In genomic region chr5:151092750-151093149, GRCh38 we compare ENCODE assay signal across 8 cellular contexts. TPM values are rescaled to one million over a fixed set of nuclear protein-coding genes. Genes with fewer than 3 reads are reported as not detected.
DNase-seq lines count a peak whose midpoint lies in the region; ATAC-seq and TF ChIP-seq lines count a peak whose summit lies in the region.
"Had no signal": no experiment of that assay in that cellular context is flagged by ENCODE, and none has a peak within 500 bp of the region (broad histone marks: within the 10 kb centered on the region; RNA-seq: fewer than 3 reads in every experiment).

No MANE protein-coding gene starts in this region.

- peak in 1 of 2 donors; percentile 10 for ATAC-seq in stimulated activated naive B cell treated with anti-CD40 and anti-IgM and Interleukin-4, amounts not matched to agents 10 μg/mL and 1 μg/mL and 100 μg/mL, for 72 hours (replicated peaks)
- ATAC-seq in HG02973 (IDR thresholded peaks at IDR 0.05; ENCODE audit: unreplicated experiment) = no peak
- no peak for ATAC-seq in aorta (ENCODE audit: low FRiP score)

- no peak for TF ChIP-seq CTCF in HL-60 (IDR thresholded peaks at IDR 0.05; ENCODE audit: insufficient read depth, low read length)

- H3K4me1 Mint-ChIP-seq in stimulated activated naive B cell treated with anti-CD40 and anti-IgM and Interleukin-4, amounts not matched to agents 10 μg/mL and 1 μg/mL and 100 μg/mL, for 72 hours = peaks cover 62 to 81% of the 10 kb centered on the region in 2 donors

- H3K4me1 ChIP-seq in SJCRH30 (peaks cover 50% of the 10 kb centered on the region), aorta (ENCODE audit: control insufficient read depth in 1 of 2, insufficient read depth in 2 of 2, low read length in 2 of 2) (no peaks in the 10 kb centered on the region)

- H3K27me3 ChIP-seq in HL-60 (ENCODE audit: insufficient read depth, poor library complexity, severe bottlenecking) (no peaks in the 10 kb centered on the region), SJCRH30 (no peaks in the 10 kb centered on the region), aorta (ENCODE audit: control insufficient read depth in 1 of 2, insufficient read depth in 2 of 2, low read length in 1 of 2) (no peaks in the 10 kb centered on the region)

- H3K4me3 ChIP-seq in HL-60 (replicated peaks; ENCODE audit: insufficient read depth, low read length) = no peak overlapping the region
- H3K4me3 ChIP-seq in SJCRH30 = no peak overlapping the region
- H3K4me3 ChIP-seq in aorta (ENCODE audit: low read length in 2 of 2) = no peak overlapping the region

- H3K9me3 ChIP-seq in SJCRH30 (replicated peaks) (no peaks in the 10 kb centered on the region), aorta (ENCODE audit: control insufficient read depth, low read length) (no peaks in the 10 kb centered on the region)

- peak overlapping the region; percentile 98 for H3K27ac Mint-ChIP-seq in stimulated activated naive B cell treated with anti-CD40 and anti-IgM and Interleukin-4, amounts not matched to agents 10 μg/mL and 1 μg/mL and 100 μg/mL, for 72 hours

- H3K27ac ChIP-seq in HL-60 (replicated peaks) (peak overlapping the region; percentile 54), SJCRH30 (peak overlapping the region; percentile 44), aorta (ENCODE audit: low read depth in 1 of 2, low read length in 2 of 2) (no peak overlapping the region)

- H3K9me3 Mint-ChIP-seq in stimulated activated naive B cell treated with anti-CD40 and anti-IgM and Interleukin-4, amounts not matched to agents 10 μg/mL and 1 μg/mL and 100 μg/mL, for 72 hours = no peaks in the 10 kb centered on the region

- no peaks in the 10 kb centered on the region for H3K27me3 Mint-ChIP-seq in stimulated activated naive B cell treated with anti-CD40 and anti-IgM and Interleukin-4, amounts not matched to agents 10 μg/mL and 1 μg/mL and 100 μg/mL, for 72 hours

- 64 to 74% methylated on average over 1 of the region's 1 CpG for WGBS in aorta, 2 donors

- DNase-seq in HL-60 (ENCODE audit: low read depth in 1 of 2, low spot score in 1 of 2) (peak; percentile 87 to 95), SJCRH30 (peak; percentile 78 to 83), fibroblast of peridontal ligament (ENCODE audit: extremely low read depth) (peak; percentile 87), NCI-H524 treated with DMSO at 0.1 percent for 48 hours (lab: John Stamatoyannopoulos, UW) (no peak), aorta (no peak)
- no peak for DNase-seq in stimulated activated naive B cell treated with anti-CD40 and anti-IgM and Interleukin-4, amounts not matched to agents 10 μg/mL and 1 μg/mL and 100 μg/mL, for 72 hours
- DNase-seq: glutamatergic neuron had no signal

- H3K36me3 Mint-ChIP-seq in stimulated activated naive B cell treated with anti-CD40 and anti-IgM and Interleukin-4, amounts not matched to agents 10 μg/mL and 1 μg/mL and 100 μg/mL, for 72 hours = peaks cover 9 to 27% of the 10 kb centered on the region in 2 donors

- intact Hi-C loops in aorta (cut with DNase I) = no loop called here

- H3K36me3 ChIP-seq in SJCRH30 (no peaks in the 10 kb centered on the region), aorta (ENCODE audit: control insufficient read depth in 1 of 2, insufficient read depth in 2 of 2, low read length in 1 of 2) (no peaks in the 10 kb centered on the region)

- H3K4me3 Mint-ChIP-seq in stimulated activated naive B cell treated with anti-CD40 and anti-IgM and Interleukin-4, amounts not matched to agents 10 μg/mL and 1 μg/mL and 100 μg/mL, for 72 hours = peak overlapping the region in 1 of 2 donors; percentile 23

RNA-seq across cellular contexts. Expression of gene TNIP1, which starts 11.9 kb away (rescaled TPM):
- total RNA-seq in SJCRH30 (2014; rRNA removed; shearing (Covaris generic)) = 56.3 and 57.4 TPM in 2 replicates
- total RNA-seq in aorta = 100 to 1,000 TPM in 1 of 2 donors, 10 to 100 TPM in 1; 83.3 to 105 TPM
- polyA plus RNA-seq in aorta = 10 to 100 TPM; 63.3 to 80.3 TPM

Comparison
In these comparisons a context has a peak if more than half of its experiments do, and no peak if none do; other contexts are left out.
1. DNase-seq: peak in HL-60 (2 of 2), SJCRH30 (2 of 2) and fibroblast of peridontal ligament (single experiment); none in stimulated activated naive B cell treated with anti-CD40 and anti-IgM and Interleukin-4, amounts not matched to agents 10 μg/mL and 1 μg/mL and 100 μg/mL, for 72 hours (single experiment), NCI-H524 treated with DMSO at 0.1 percent for 48 hours (single experiment) and aorta (0 of 2).
2. H3K27ac ChIP-seq: peak in HL-60 (single experiment) and SJCRH30 (single experiment); none in aorta (0 of 2).